Comparison of ENCODE assay signal across 20 cellular contexts in the genomic region with DNA sequence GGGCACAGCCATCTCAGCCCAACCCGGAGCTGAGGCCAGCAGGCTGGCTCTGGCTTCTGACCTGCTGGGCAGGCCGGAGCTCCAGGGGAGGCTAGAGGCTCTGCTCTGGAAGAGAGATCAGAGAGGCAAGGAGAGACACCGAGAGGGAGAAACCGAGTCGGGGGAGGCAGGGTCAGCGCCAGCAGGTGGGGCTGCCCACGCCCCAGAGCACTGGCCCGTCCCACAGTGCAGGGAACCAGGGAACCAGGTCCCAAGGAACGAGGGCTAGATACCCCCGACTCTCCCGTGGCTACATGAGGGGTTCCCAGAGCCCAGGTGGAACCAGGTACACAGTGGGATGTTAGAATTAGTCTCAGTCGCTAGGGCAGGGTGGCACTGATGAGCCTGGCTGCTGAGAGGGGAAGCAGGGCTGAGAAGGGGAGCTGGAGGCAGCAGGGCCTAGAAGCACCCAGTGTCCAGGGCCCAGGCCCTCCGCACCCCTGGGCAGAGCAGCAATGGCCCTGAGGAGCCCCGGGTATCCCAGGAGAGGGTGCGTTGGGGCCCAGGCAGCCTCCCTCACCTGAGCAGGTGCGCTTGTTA. TPM values are rescaled to one million over a fixed set of nuclear protein-coding genes. Genes with fewer than 3 reads are reported as not detected.
"Had no signal": no experiment of that assay in that cellular context is flagged by ENCODE, and none has a peak within 500 bp of the region (broad histone marks: within the 10 kb centered on the region; RNA-seq: fewer than 3 reads in every experiment).

No MANE protein-coding gene starts in this region.

- H3K4me3 Mint-ChIP-seq: activated CD4-positive, alpha-beta T cell treated with anti-CD3 and anti-CD28 coated beads for 36 hours; activated CD8-positive, alpha-beta T cell treated with anti-CD3 and anti-CD28 coated beads, Interleukin-2, amount 10 ng/mL, durations not matched to agents 7 days and 5 days; activated naive CD4-positive, alpha-beta T cell treated with anti-CD3 and anti-CD28 coated beads, Interleukin-2, amount 50 U/mL, for 24 hours; brain; central memory CD8-positive, alpha-beta T cell; T-helper 2 cell treated with Interferon-gamma antibody and Interleukin-4, amounts not matched to agents 5 μg/mL and 100 μg/mL, for 36 hours had no signal

- ATAC-seq: activated CD4-positive, alpha-beta T cell treated with anti-CD3 and anti-CD28 coated beads for 36 hours; activated CD8-positive, alpha-beta T cell treated with anti-CD3 and anti-CD28 coated beads, Interleukin-2, amount 10 ng/mL, durations not matched to agents 7 days and 5 days; gastroesophageal sphincter had no signal

- H3K27me3 Mint-ChIP-seq: activated CD4-positive, alpha-beta T cell treated with anti-CD3 and anti-CD28 coated beads for 36 hours; activated naive CD4-positive, alpha-beta T cell treated with anti-CD3 and anti-CD28 coated beads, Interleukin-2, amount 50 U/mL, for 24 hours; central memory CD8-positive, alpha-beta T cell had no signal

- H3K4me1 ChIP-seq: gastroesophageal sphincter, uterus had no signal

- H3K4me1 Mint-ChIP-seq: activated CD4-positive, alpha-beta T cell treated with anti-CD3 and anti-CD28 coated beads for 36 hours; activated naive CD4-positive, alpha-beta T cell treated with anti-CD3 and anti-CD28 coated beads, Interleukin-2, amount 50 U/mL, for 24 hours; brain; central memory CD8-positive, alpha-beta T cell had no signal

- H3K36me3 Mint-ChIP-seq: activated naive CD4-positive, alpha-beta T cell treated with anti-CD3 and anti-CD28 coated beads, Interleukin-2, amount 50 U/mL, for 24 hours; brain had no signal

- H3K27me3 ChIP-seq: neutrophil, uterus had no signal

- H3K36me3 ChIP-seq: gastroesophageal sphincter, neutrophil, uterus had no signal

- H3K9me3 ChIP-seq: gastroesophageal sphincter, neutrophil, uterus had no signal

- H3K9me3 Mint-ChIP-seq: activated naive CD4-positive, alpha-beta T cell treated with anti-CD3 and anti-CD28 coated beads, Interleukin-2, amount 50 U/mL, for 24 hours; activated T-helper 2 cell treated with anti-CD3 and anti-CD28 coated beads, Interferon-gamma antibody, Interleukin-2, Interleukin-4, amounts not matched to agents 10 μg/mL and 5 μg/mL and 100 μg/mL, durations not matched to agents 14 hours and 24 hours and 36 hours; brain; central memory CD8-positive, alpha-beta T cell; T-helper 2 cell treated with Interferon-gamma antibody and Interleukin-4, amounts not matched to agents 5 μg/mL and 100 μg/mL, for 36 hours had no signal

- H3K27ac Mint-ChIP-seq: activated CD4-positive, alpha-beta T cell treated with anti-CD3 and anti-CD28 coated beads for 36 hours; activated CD8-positive, alpha-beta T cell treated with anti-CD3 and anti-CD28 coated beads, Interleukin-2, amount 10 ng/mL, durations not matched to agents 7 days and 5 days; activated naive CD4-positive, alpha-beta T cell treated with anti-CD3 and anti-CD28 coated beads, Interleukin-2, amount 50 U/mL, for 24 hours; activated T-helper 2 cell treated with anti-CD3 and anti-CD28 coated beads, Interferon-gamma antibody, Interleukin-2, Interleukin-4, amounts not matched to agents 10 μg/mL and 5 μg/mL and 100 μg/mL, durations not matched to agents 14 hours and 24 hours and 36 hours; brain; T-helper 2 cell treated with Interferon-gamma antibody and Interleukin-4, amounts not matched to agents 5 μg/mL and 100 μg/mL, for 36 hours had no signal

- DNase-seq: activated CD4-positive, alpha-beta T cell treated with anti-CD3 and anti-CD28 coated beads for 36 hours; activated CD8-positive, alpha-beta T cell treated with anti-CD3 and anti-CD28 coated beads, Interleukin-2, amount 10 ng/mL, durations not matched to agents 7 days and 5 days; amygdala; cortex of kidney; effector CD8-positive, alpha-beta T cell; midbrain; stimulated activated CD4-positive, alpha-beta T cell treated with anti-CD3 and anti-CD28 coated beads, Interleukin-12 subunit alpha, Interleukin-12 subunit beta, amount 100 ng/mL, for 4 hours; stimulated activated CD4-positive, alpha-beta T cell treated with anti-CD3 and anti-CD28 coated beads, Interleukin-2, amount 100 ng/mL, for 48 hours had no signal

- H3K4me3 ChIP-seq: gastroesophageal sphincter, uterus had no signal

- H3K27ac ChIP-seq: gastroesophageal sphincter, neutrophil, uterus had no signal

RNA-seq across cellular contexts. Expression of a gene that starts 2.1 kb away (rescaled TPM):
- total RNA-seq: activated CD4-positive, alpha-beta T cell treated with anti-CD3 and anti-CD28 coated beads for 36 hours; kidney epithelial cell; lower leg skin; posterior vena cava; right cardiac atrium; uterus had no signal
- polyA plus RNA-seq: right cardiac atrium had no signal
